7 cellular contexts compared by ENCODE assay signal in the genomic region with DNA sequence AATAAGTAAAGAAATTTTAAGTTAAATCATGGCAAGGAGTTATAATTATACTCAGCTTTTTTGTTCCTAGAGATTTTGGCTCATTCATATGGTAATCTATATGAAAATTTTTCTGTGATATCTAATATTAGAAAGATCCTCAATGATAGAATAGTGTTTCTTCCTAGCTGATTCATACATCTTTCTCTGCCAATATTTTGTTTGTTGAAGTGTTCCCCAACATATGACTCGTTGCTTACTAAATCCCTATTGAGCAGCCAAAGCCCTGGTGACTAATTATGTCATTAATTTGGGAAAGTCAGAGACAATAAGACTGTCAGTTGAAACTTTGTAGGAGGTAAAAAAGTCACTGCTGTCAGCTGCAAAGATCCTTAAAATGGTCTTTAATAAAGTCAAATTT.
DNase-seq lines count a peak whose midpoint lies in the region; FAIRE-seq and TF ChIP-seq lines count a peak whose summit lies in the region.
"Not testable (repeated sequence)": the region's sequence is repeated elsewhere in the genome, so short reads cannot be mapped to it uniquely, and the experiment has no call there.

No MANE protein-coding gene starts in this region.

- not testable (repeated sequence) for H3K27me3 Mint-ChIP-seq in astrocyte (ENCODE audit: low read depth, unreplicated experiment)

- not testable (repeated sequence) for H3K9ac ChIP-seq in astrocyte (ENCODE audit: low read length)

- peak; percentile 54 for DNase-seq in HCEC 1CT
- peak; percentile 2 for DNase-seq in MG63
- DNase-seq in RCC 7860 (ENCODE audit: low spot score) = not testable (repeated sequence)
- DNase-seq in astrocyte (ENCODE audit: low read depth) = peak; percentile 4
- DNase-seq in epithelial cell of esophagus (ENCODE audit: low read depth) = peak; percentile 78
- peak; percentile 52 for DNase-seq in fibroblast of mammary gland (ENCODE audit: low read depth)
- peak; percentile 0 for DNase-seq in non-pigmented ciliary epithelial cell (ENCODE audit: low read depth)

- H3K36me3 Mint-ChIP-seq in astrocyte (ENCODE audit: low read depth, unreplicated experiment) = not testable (repeated sequence)

- H3K27ac ChIP-seq in astrocyte (ENCODE audit: low read depth, low read length) = not testable (repeated sequence)

- H3K79me2 ChIP-seq in astrocyte (ENCODE audit: insufficient read depth, low read length) = not testable (repeated sequence)

- H3K4me1 Mint-ChIP-seq in astrocyte (ENCODE audit: low read depth, unreplicated experiment) = not testable (repeated sequence)

- not testable (repeated sequence) for H3K4me3 ChIP-seq in MG63; astrocyte (ENCODE audit: insufficient read depth, low read depth, low read length); epithelial cell of esophagus (ENCODE audit: low read length); fibroblast of mammary gland (ENCODE audit: control insufficient read depth, low read depth, low read length)

- H3K36me3 ChIP-seq in MG63; astrocyte (ENCODE audit: insufficient read depth, low read length): not testable (repeated sequence)

- H3K4me3 Mint-ChIP-seq in astrocyte (ENCODE audit: unreplicated experiment) = not testable (repeated sequence)

- not testable (repeated sequence) for TF ChIP-seq CTCF in astrocyte (IDR thresholded peaks at IDR 0.05; ENCODE audit: insufficient read depth, low read depth, low read length); epithelial cell of esophagus (IDR thresholded peaks at IDR 0.05; ENCODE audit: insufficient read depth, low read depth, low read length, missing control alignments); fibroblast of mammary gland (conservative IDR thresholded peaks at IDR 0.05; ENCODE audit: control insufficient read depth, insufficient read depth, low read depth, low read length)

- not testable (repeated sequence) for H2AFZ ChIP-seq in astrocyte (ENCODE audit: low read depth, low read length)

- H3K9me3 ChIP-seq in MG63; astrocyte (ENCODE audit: insufficient read depth, low read depth, low read length): not testable (repeated sequence)

- H4K20me1 ChIP-seq in astrocyte (ENCODE audit: insufficient read depth, low read length) = not testable (repeated sequence)

- not testable (repeated sequence) for H3K27ac Mint-ChIP-seq in astrocyte (ENCODE audit: unreplicated experiment)

- not testable (repeated sequence) for H3K4me1 ChIP-seq in astrocyte (ENCODE audit: insufficient read depth, low read length)

- H3K4me2 ChIP-seq in astrocyte (ENCODE audit: low read length) = not testable (repeated sequence)

- peak; percentile 18 for FAIRE-seq in RCC 7860 (lab: Jason Lieb, UNC)
- not testable (repeated sequence) for FAIRE-seq in astrocyte (lab: Jason Lieb, UNC)

- not testable (repeated sequence) for H3K9me3 Mint-ChIP-seq in astrocyte (ENCODE audit: unreplicated experiment)

- H3K27me3 ChIP-seq in MG63; astrocyte (ENCODE audit: insufficient read depth, low read length): not testable (repeated sequence)
